In the genomic region with DNA sequence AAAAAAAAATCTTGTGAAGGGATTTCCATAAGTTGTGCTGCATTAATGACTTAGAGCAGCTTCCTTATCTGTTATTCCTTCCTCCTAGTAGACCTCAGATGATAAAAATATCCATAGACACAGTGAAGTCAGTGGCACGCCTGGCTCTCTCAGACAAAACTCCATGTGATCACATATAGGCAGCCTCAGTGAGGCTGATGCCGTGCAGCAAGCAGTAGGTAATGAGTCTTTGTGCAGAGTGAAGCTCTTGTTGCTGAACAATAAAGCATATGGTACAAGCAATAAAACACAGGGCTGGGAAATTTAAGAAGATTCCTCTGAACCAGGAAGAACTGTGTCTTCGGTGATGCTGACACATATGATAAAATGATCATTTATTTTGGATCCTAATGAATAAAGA, we compare ENCODE assay signal across 1 cellular context.
TF ChIP-seq lines count a peak whose summit lies in the region.

No MANE protein-coding gene starts in this region.

TF ChIP-seq in HepG2, 621 proteins besides CTCF, POLR2A, EP300 and RAD21 (continued from another document):
- TF ChIP-seq HNF1B (CRISPR knock-in tag; IDR thresholded peaks at IDR 0.05) (no peak), STAT5B (CRISPR knock-in tag; IDR thresholded peaks at IDR 0.05) (no peak), ZNF570 (CRISPR knock-in tag; IDR thresholded peaks at IDR 0.05; ENCODE audit: borderline replicate concordance) (no peak), ZNF629 (CRISPR knock-in tag; conservative IDR thresholded peaks at IDR 0.05) (no peak), NFIB (CRISPR knock-in tag; IDR thresholded peaks at IDR 0.05; ENCODE audit: borderline replicate concordance) (no peak), ZNF747 (CRISPR knock-in tag; IDR thresholded peaks at IDR 0.05; ENCODE audit: borderline replicate concordance) (no peak), CBX2 (IDR thresholded peaks at IDR 0.05; ENCODE audit: low read depth, low read length) (no peak), CBX2 (CRISPR knock-in tag; IDR thresholded peaks at IDR 0.05; ENCODE audit: low read depth) (no peak), HHEX (CRISPR knock-in tag; IDR thresholded peaks at IDR 0.05) (no peak)
- TF ChIP-seq, protein P1, sequence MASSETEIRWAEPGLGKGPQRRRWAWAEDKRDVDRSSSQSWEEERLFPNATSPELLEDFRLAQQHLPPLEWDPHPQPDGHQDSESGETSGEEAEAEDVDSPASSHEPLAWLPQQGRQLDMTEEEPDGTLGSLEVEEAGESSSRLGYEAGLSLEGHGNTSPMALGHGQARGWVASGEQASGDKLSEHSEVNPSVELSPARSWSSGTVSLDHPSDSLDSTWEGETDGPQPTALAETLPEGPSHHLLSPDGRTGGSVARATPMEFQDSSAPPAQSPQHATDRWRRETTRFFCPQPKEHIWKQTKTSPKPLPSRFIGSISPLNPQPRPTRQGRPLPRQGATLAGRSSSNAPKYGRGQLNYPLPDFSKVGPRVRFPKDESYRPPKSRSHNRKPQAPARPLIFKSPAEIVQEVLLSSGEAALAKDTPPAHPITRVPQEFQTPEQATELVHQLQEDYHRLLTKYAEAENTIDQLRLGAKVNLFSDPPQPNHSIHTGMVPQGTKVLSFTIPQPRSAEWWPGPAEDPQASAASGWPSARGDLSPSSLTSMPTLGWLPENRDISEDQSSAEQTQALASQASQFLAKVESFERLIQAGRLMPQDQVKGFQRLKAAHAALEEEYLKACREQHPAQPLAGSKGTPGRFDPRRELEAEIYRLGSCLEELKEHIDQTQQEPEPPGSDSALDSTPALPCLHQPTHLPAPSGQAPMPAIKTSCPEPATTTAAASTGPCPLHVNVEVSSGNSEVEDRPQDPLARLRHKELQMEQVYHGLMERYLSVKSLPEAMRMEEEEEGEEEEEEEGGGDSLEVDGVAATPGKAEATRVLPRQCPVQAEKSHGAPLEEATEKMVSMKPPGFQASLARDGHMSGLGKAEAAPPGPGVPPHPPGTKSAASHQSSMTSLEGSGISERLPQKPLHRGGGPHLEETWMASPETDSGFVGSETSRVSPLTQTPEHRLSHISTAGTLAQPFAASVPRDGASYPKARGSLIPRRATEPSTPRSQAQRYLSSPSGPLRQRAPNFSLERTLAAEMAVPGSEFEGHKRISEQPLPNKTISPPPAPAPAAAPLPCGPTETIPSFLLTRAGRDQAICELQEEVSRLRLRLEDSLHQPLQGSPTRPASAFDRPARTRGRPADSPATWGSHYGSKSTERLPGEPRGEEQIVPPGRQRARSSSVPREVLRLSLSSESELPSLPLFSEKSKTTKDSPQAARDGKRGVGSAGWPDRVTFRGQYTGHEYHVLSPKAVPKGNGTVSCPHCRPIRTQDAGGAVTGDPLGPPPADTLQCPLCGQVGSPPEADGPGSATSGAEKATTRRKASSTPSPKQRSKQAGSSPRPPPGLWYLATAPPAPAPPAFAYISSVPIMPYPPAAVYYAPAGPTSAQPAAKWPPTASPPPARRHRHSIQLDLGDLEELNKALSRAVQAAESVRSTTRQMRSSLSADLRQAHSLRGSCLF (CRISPR knock-in tag; IDR thresholded peaks at IDR 0.05; ENCODE audit: borderline replicate concordance) = no peak
TF ChIP-seq in HepG2: peak in this region for 0.
